In genomic region chr9:126664893-126665695, GRCh38 we compare ENCODE assay signal across 20 cellular contexts. TPM values are rescaled to one million over a fixed set of nuclear protein-coding genes. Genes with fewer than 3 reads are reported as not detected.
DNase-seq lines count a peak whose midpoint lies in the region; ATAC-seq lines count a peak whose summit lies in the region.
"Had no signal": no experiment of that assay in that cellular context is flagged by ENCODE, and none has a peak within 500 bp of the region (broad histone marks: within the 10 kb centered on the region; RNA-seq: fewer than 3 reads in every experiment).

No MANE protein-coding gene starts in this region.

- H3K4me1 Mint-ChIP-seq in activated T-helper 1 cell treated with anti-CD3 and anti-CD28 coated beads, Interleukin-12 subunit alpha, Interleukin-12 subunit beta, Interleukin-2, Interleukin-4 antibody, amounts not matched to agents 30 ng/mL and 10 ng/mL and 1 ng/mL, durations not matched to agents 14 hours and 24 hours and 36 hours (ENCODE audit: low read depth): no peaks in the 10 kb centered on the region

- no peaks in the 10 kb centered on the region for H3K36me3 Mint-ChIP-seq in activated T-helper 1 cell treated with anti-CD3 and anti-CD28 coated beads, Interleukin-12 subunit alpha, Interleukin-12 subunit beta, Interleukin-2, Interleukin-4 antibody, amounts not matched to agents 30 ng/mL and 10 ng/mL and 1 ng/mL, durations not matched to agents 14 hours and 24 hours and 36 hours (ENCODE audit: low read depth)

- H3K27ac ChIP-seq in HUES6 (ENCODE audit: low read depth, low read length): no peak overlapping the region
- H3K27ac ChIP-seq: spleen had no signal

- H3K4me3 ChIP-seq in HUES6 (ENCODE audit: low read depth, low read length): peak overlapping the region; percentile 53
- no peak overlapping the region for H3K4me3 ChIP-seq in adipocyte (ENCODE audit: low read length)

- H3K9me3 Mint-ChIP-seq in activated T-helper 1 cell treated with anti-CD3 and anti-CD28 coated beads, Interleukin-12 subunit alpha, Interleukin-12 subunit beta, Interleukin-2, Interleukin-4 antibody, amounts not matched to agents 30 ng/mL and 10 ng/mL and 1 ng/mL, durations not matched to agents 14 hours and 24 hours and 36 hours: no peaks in the 10 kb centered on the region
- H3K9me3 Mint-ChIP-seq: activated naive CD4-positive, alpha-beta T cell treated with anti-CD3 and anti-CD28 coated beads for 36 hours; stimulated activated naive CD8-positive, alpha-beta T cell treated with anti-CD3 and anti-CD28 coated beads, Interleukin-15, Interleukin-2, amounts not matched to agents 100 ng/mL and 50 ng/mL, for 24 hours; T-helper 1 cell treated with Interleukin-12 subunit alpha and Interleukin-12 subunit beta and Interleukin-4 antibody, amounts not matched to agents 30 μg/mL and 1 μg/mL, for 36 hours had no signal

- H3K4me1 ChIP-seq in HUES6 (ENCODE audit: control insufficient read depth, insufficient read depth, low read length) (peaks cover 51% of the 10 kb centered on the region), adipocyte (ENCODE audit: control insufficient read depth, insufficient read depth, low read length) (no peaks in the 10 kb centered on the region)

- H3K27ac Mint-ChIP-seq in activated T-helper 1 cell treated with anti-CD3 and anti-CD28 coated beads, Interleukin-12 subunit alpha, Interleukin-12 subunit beta, Interleukin-2, Interleukin-4 antibody, amounts not matched to agents 30 ng/mL and 10 ng/mL and 1 ng/mL, durations not matched to agents 14 hours and 24 hours and 36 hours: no peak overlapping the region
- H3K27ac Mint-ChIP-seq: activated naive CD4-positive, alpha-beta T cell treated with anti-CD3 and anti-CD28 coated beads for 36 hours; stimulated activated naive CD8-positive, alpha-beta T cell treated with anti-CD3 and anti-CD28 coated beads, Interleukin-15, Interleukin-2, amounts not matched to agents 100 ng/mL and 50 ng/mL, for 24 hours; T-helper 1 cell treated with Interleukin-12 subunit alpha and Interleukin-12 subunit beta and Interleukin-4 antibody, amounts not matched to agents 30 μg/mL and 1 μg/mL, for 36 hours had no signal

- H3K9me3 ChIP-seq in HUES6 (ENCODE audit: control insufficient read depth, insufficient read depth, low read depth, low read length) (no peaks in the 10 kb centered on the region), adipocyte (ENCODE audit: control insufficient read depth, low read length) (no peaks in the 10 kb centered on the region)
- H3K9me3 ChIP-seq: spleen had no signal

- peaks cover 15% of the 10 kb centered on the region for H3K27me3 Mint-ChIP-seq in activated T-helper 1 cell treated with anti-CD3 and anti-CD28 coated beads, Interleukin-12 subunit alpha, Interleukin-12 subunit beta, Interleukin-2, Interleukin-4 antibody, amounts not matched to agents 30 ng/mL and 10 ng/mL and 1 ng/mL, durations not matched to agents 14 hours and 24 hours and 36 hours (ENCODE audit: insufficient read depth)

- H3K27me3 ChIP-seq in HUES6 (ENCODE audit: control insufficient read depth, insufficient read depth, low read length) (peaks cover 87% of the 10 kb centered on the region), adipocyte (replicated peaks; ENCODE audit: control insufficient read depth, insufficient read depth, low read length) (peaks cover 52% of the 10 kb centered on the region)

- H3K9ac ChIP-seq in HUES6 (ENCODE audit: low read length) (peak overlapping the region; percentile 31), adipocyte (ENCODE audit: low read length) (no peak overlapping the region)

- H3K36me3 ChIP-seq in HUES6 (ENCODE audit: control insufficient read depth, insufficient read depth, low read length) (no peaks in the 10 kb centered on the region), adipocyte (ENCODE audit: control insufficient read depth, insufficient read depth, low read length, severe bottlenecking) (no peaks in the 10 kb centered on the region)
- H3K36me3 ChIP-seq: spleen had no signal

- DNase-seq in adipocyte (ENCODE audit: low read depth) (peak; percentile 27), iPS-NIHi11 (ENCODE audit: low spot score) (peak; percentile 82), retina (peak; percentile 63), DMS153 treated with DMSO at 0.1 percent for 48 hours (lab: John Stamatoyannopoulos, UW; ENCODE audit: unreplicated experiment) (no peak)
- DNase-seq in activated T-helper 1 cell treated with anti-CD3 and anti-CD28 coated beads, Interleukin-12 subunit alpha, Interleukin-12 subunit beta, Interleukin-2, Interleukin-4 antibody, amounts not matched to agents 30 ng/mL and 10 ng/mL and 1 ng/mL, durations not matched to agents 14 hours and 24 hours and 36 hours (ENCODE audit: low spot score): no peak
- DNase-seq: activated CD8-positive, alpha-beta memory T cell treated with anti-CD3 and anti-CD28 coated beads, Interleukin-2, amount 50 U/mL, for 4 hours; activated naive CD4-positive, alpha-beta T cell treated with anti-CD3 and anti-CD28 coated beads for 36 hours; C1 segment of cervical spinal cord; DND-41; HCEC 1CT; Karpas-422; NCI-H146; NCI-H526; occipital lobe; spleen had no signal

- no peak for ATAC-seq in HG03135 (IDR thresholded peaks at IDR 0.05; ENCODE audit: unreplicated experiment)
- no peak for ATAC-seq in activated CD4-positive, CD25-positive, alpha-beta regulatory T cell treated with anti-CD3 and anti-CD28 coated beads, Interleukin-2, amount 50 U/mL, for 24 hours

- no peak overlapping the region for H3K4me3 Mint-ChIP-seq in activated T-helper 1 cell treated with anti-CD3 and anti-CD28 coated beads, Interleukin-12 subunit alpha, Interleukin-12 subunit beta, Interleukin-2, Interleukin-4 antibody, amounts not matched to agents 30 ng/mL and 10 ng/mL and 1 ng/mL, durations not matched to agents 14 hours and 24 hours and 36 hours
- H3K4me3 Mint-ChIP-seq: activated naive CD4-positive, alpha-beta T cell treated with anti-CD3 and anti-CD28 coated beads for 36 hours; stimulated activated naive CD8-positive, alpha-beta T cell treated with anti-CD3 and anti-CD28 coated beads, Interleukin-15, Interleukin-2, amounts not matched to agents 100 ng/mL and 50 ng/mL, for 24 hours; T-helper 1 cell treated with Interleukin-12 subunit alpha and Interleukin-12 subunit beta and Interleukin-4 antibody, amounts not matched to agents 30 μg/mL and 1 μg/mL, for 36 hours had no signal

- intact Hi-C loops in activated T-helper 1 cell treated with anti-CD3 and anti-CD28 coated beads, Interleukin-12 subunit alpha, Interleukin-12 subunit beta, Interleukin-2, Interleukin-4 antibody, amounts not matched to agents 30 ng/mL and 10 ng/mL and 1 ng/mL, durations not matched to agents 14 hours and 24 hours and 36 hours (cut with micrococcal nuclease): no loop called here

RNA-seq across cellular contexts. Expression of gene LMX1B, which starts 51.4 kb away (rescaled TPM):
- not detected in 2 replicates for total RNA-seq in activated T-helper 1 cell treated with anti-CD3 and anti-CD28 coated beads, Interleukin-12 subunit alpha, Interleukin-12 subunit beta, Interleukin-2, Interleukin-4 antibody, amounts not matched to agents 30 ng/mL and 10 ng/mL and 1 ng/mL, durations not matched to agents 14 hours and 24 hours and 36 hours
- total RNA-seq: activated naive CD4-positive, alpha-beta T cell treated with anti-CD3 and anti-CD28 coated beads for 36 hours; occipital lobe had no signal

Comparison
In these comparisons a context has a peak if more than half of its experiments do, and no peak if none do; other contexts are left out.
1. DNase-seq: peak in adipocyte (single experiment), iPS-NIHi11 (single experiment) and retina (single experiment); none in DMS153 treated with DMSO at 0.1 percent for 48 hours (single experiment) and activated T-helper 1 cell treated with anti-CD3 and anti-CD28 coated beads, Interleukin-12 subunit alpha, Interleukin-12 subunit beta, Interleukin-2, Interleukin-4 antibody, amounts not matched to agents 30 ng/mL and 10 ng/mL and 1 ng/mL, durations not matched to agents 14 hours and 24 hours and 36 hours (single experiment).